In genomic region chr11:126355926-126356897, GRCh38 we compare ENCODE assay signal across 8 cellular contexts. TPM values are rescaled to one million over a fixed set of nuclear protein-coding genes. Genes with fewer than 3 reads are reported as not detected.
DNase-seq lines count a peak whose midpoint lies in the region; ATAC-seq and TF ChIP-seq lines count a peak whose summit lies in the region.

No MANE protein-coding gene starts in this region.

- no peaks in the 10 kb centered on the region for H3K9me3 ChIP-seq in effector memory CD4-positive, alpha-beta T cell (ENCODE audit: control insufficient read depth, low read length)
- H3K9me3 ChIP-seq in lung (ENCODE audit: control insufficient read depth in 2 of 2, insufficient read depth in 1 of 2, low read length in 1 of 2) (no peaks in the 10 kb centered on the region), suprapubic skin (no peaks in the 10 kb centered on the region)

- H3K36me3 ChIP-seq in effector memory CD4-positive, alpha-beta T cell (ENCODE audit: control insufficient read depth, insufficient read depth, low read length), result no peaks in the 10 kb centered on the region
- H3K36me3 ChIP-seq in lung (ENCODE audit: control insufficient read depth in 2 of 2, insufficient read depth in 2 of 2, low read length in 2 of 2) (no peaks in the 10 kb centered on the region), suprapubic skin (no peaks in the 10 kb centered on the region)

- DNase-seq in activated naive CD4-positive, alpha-beta T cell treated with Interleukin-2 at 50 U/mL for 16 hours, result peak; percentile 18
- no peak for DNase-seq in activated naive CD4-positive, alpha-beta T cell (lab: John Stamatoyannopoulos, UW)
- DNase-seq in SW480 (ENCODE audit: low spot score), result peak; percentile 56
- DNase-seq in effector memory CD4-positive, alpha-beta T cell, result no peak
- no peak for DNase-seq in lung (ENCODE audit: low spot score)
- peak; percentile 71 to 81 for DNase-seq in suprapubic skin (ENCODE audit: low spot score in 2 of 2)
- DNase-seq in NCI-H226, result no peak

- H3K27me3 ChIP-seq in effector memory CD4-positive, alpha-beta T cell (replicated peaks; ENCODE audit: control insufficient read depth, insufficient read depth, low read length, poor library complexity, severe bottlenecking), result no peaks in the 10 kb centered on the region
- H3K27me3 ChIP-seq in lung (ENCODE audit: control insufficient read depth, insufficient read depth), result no peaks in the 10 kb centered on the region
- H3K27me3 ChIP-seq in suprapubic skin, result no peaks in the 10 kb centered on the region

- H3K4me3 ChIP-seq in effector memory CD4-positive, alpha-beta T cell (ENCODE audit: insufficient read depth, low read depth, low read length, poor library complexity, severe bottlenecking), result peak overlapping the region; percentile 58
- H3K4me3 ChIP-seq in lung (peak overlapping the region; percentile 51), suprapubic skin (peak overlapping the region; percentile 67)

- ATAC-seq in HG03064 (IDR thresholded peaks at IDR 0.05; ENCODE audit: low read depth, unreplicated experiment), result peak; percentile 19
- ATAC-seq in lung (ENCODE audit: insufficient read depth, low FRiP score), result no peak

- H3K4me1 ChIP-seq in effector memory CD4-positive, alpha-beta T cell (ENCODE audit: control insufficient read depth, insufficient read depth, low read length, poor library complexity, severe bottlenecking), result peaks cover 11% of the 10 kb centered on the region
- peaks cover 27 to 29% of the 10 kb centered on the region in 2 donors for H3K4me1 ChIP-seq in lung (ENCODE audit: control insufficient read depth in 2 of 2, insufficient read depth in 2 of 2, low read length in 2 of 2)
- H3K4me1 ChIP-seq in suprapubic skin, result peaks cover 62% of the 10 kb centered on the region

- no peak overlapping the region for H3K27ac ChIP-seq in effector memory CD4-positive, alpha-beta T cell (ENCODE audit: insufficient read depth, low read length, poor library complexity, severe bottlenecking)
- H3K27ac ChIP-seq in lung (ENCODE audit: low read depth in 1 of 2, low read length in 1 of 2) (peak overlapping the region; percentile 76 to 79), suprapubic skin (peak overlapping the region; percentile 83)

- TF ChIP-seq POLR2A in suprapubic skin (IDR thresholded peaks at IDR 0.05), result no peak

- WGBS in lung, 2 donors, result 7 to 14% methylated on average over 45 to 46 of the region's 46 CpGs
- 13% methylated on average over 12 of the region's 46 CpGs for WGBS in suprapubic skin

- no peak for TF ChIP-seq EP300 in suprapubic skin (IDR thresholded peaks at IDR 0.05)

- TF ChIP-seq CTCF in lung (IDR thresholded peaks at IDR 0.05; ENCODE audit: control extremely low read depth, extremely low read depth) (no peak), suprapubic skin (IDR thresholded peaks at IDR 0.05) (no peak)

RNA-seq across cellular contexts. Expression of gene ST3GAL4, which starts 0.7 kb away (rescaled TPM):
- total RNA-seq in lung (10 to 100 TPM; 31.5 to 31.9 TPM), suprapubic skin (10 to 100 TPM; 23.6 to 30.9 (median 26.9) TPM)
- 10 to 100 TPM; 23.6 to 38.3 TPM for polyA plus RNA-seq in lung

RNA-seq across cellular contexts. Expression of gene DCPS, which starts 52.4 kb away (rescaled TPM):
- 10 to 100 TPM; 10.7 to 20.4 TPM for total RNA-seq in lung
- polyA plus RNA-seq in lung, result 10 to 100 TPM; 20.4 to 26.3 TPM
- 10 to 100 TPM; 15.4 to 19.1 (median 17.8) TPM for total RNA-seq in suprapubic skin

Comparison
In these comparisons a context has a peak if more than half of its experiments do, and no peak if none do; other contexts are left out.
1. DNase-seq: peak in activated naive CD4-positive, alpha-beta T cell treated with Interleukin-2 at 50 U/mL for 16 hours (single experiment), SW480 (single experiment) and suprapubic skin (2 of 2); none in activated naive CD4-positive, alpha-beta T cell (0 of 4), effector memory CD4-positive, alpha-beta T cell (0 of 3), lung (single experiment) and NCI-H226 (single experiment).
2. Peak in every context shown above with its lines, with median percentiles within 50 percentile points of each other: H3K4me3 ChIP-seq.